ENCODE assay signal across 10 cellular contexts in the genomic region with DNA sequence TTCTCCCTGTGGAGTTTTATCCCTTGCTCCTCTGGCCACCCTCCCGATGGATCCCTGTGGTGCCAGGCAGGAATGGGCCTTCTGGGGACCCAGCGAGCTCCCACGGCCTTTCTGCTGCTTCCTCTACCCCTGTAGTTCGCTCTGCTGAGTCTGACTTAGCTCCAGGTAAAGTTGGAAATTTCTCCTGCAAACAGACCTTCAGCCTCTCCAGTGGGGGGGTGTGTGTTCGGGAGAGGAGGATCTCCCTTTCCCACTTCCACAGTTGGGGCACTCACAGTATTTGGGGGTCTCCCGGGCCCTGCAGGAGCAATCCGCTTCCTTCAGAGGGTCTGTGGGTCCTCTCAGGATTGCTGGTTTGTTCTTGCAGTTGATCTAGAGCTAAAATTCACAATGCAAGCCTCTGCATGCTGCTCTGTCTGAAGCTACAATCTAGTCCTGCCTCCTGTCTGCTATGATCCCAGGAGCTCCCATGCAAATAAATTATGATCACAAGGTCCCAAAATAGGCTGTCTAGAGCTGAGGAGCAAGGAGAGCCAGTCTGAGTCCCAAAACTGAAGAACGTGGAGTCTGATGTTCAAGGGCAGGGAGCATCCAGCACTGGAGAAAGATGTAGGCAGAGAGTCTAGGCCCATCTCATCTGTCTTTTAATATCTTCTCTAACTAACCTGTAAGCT. TPM values are rescaled to one million over a fixed set of nuclear protein-coding genes. Genes with fewer than 3 reads are reported as not detected.
DNase-seq lines count a peak whose midpoint lies in the region; ATAC-seq and TF ChIP-seq lines count a peak whose summit lies in the region.
"Had no signal": no experiment of that assay in that cellular context is flagged by ENCODE, and none has a peak within 500 bp of the region (broad histone marks: within the 10 kb centered on the region; RNA-seq: fewer than 3 reads in every experiment).

No MANE protein-coding gene starts in this region.

- peaks cover 1% of the 10 kb centered on the region for H3K36me3 ChIP-seq in colonic mucosa

- H3K4me1 Mint-ChIP-seq in CD14-positive monocyte (peaks cover 16% of the 10 kb centered on the region), nephron progenitor cell (peaks cover 20% of the 10 kb centered on the region)

- peak overlapping the region; percentile 75 for H3K27ac ChIP-seq in colonic mucosa
- H3K27ac ChIP-seq: heart right ventricle, testis had no signal

- intact Hi-C loops in CD14-positive monocyte (cut with micrococcal nuclease) (no loop called here), colonic mucosa (cut with DNase I) (no loop called here)

- no peaks in the 10 kb centered on the region for H3K27me3 ChIP-seq in colonic mucosa
- H3K27me3 ChIP-seq: heart right ventricle, testis had no signal

- H3K4me3 Mint-ChIP-seq in CD14-positive monocyte (no peak overlapping the region), nephron progenitor cell (no peak overlapping the region)

- H3K27ac Mint-ChIP-seq in CD14-positive monocyte (peak overlapping the region in 4 of 7 donors; percentile 9 to 78 (median 52)), nephron progenitor cell (peak overlapping the region; percentile 93)

- no peak for TF ChIP-seq CTCF in CD14-positive monocyte (IDR thresholded peaks at IDR 0.05)
- TF ChIP-seq CTCF in colonic mucosa (IDR thresholded peaks at IDR 0.05), result no peak
- no peak for TF ChIP-seq CTCF in nephron progenitor cell (IDR thresholded peaks at IDR 0.05)

- H3K27me3 Mint-ChIP-seq in CD14-positive monocyte (ENCODE audit: low read depth in 3 of 3), result no peaks in the 10 kb centered on the region
- H3K27me3 Mint-ChIP-seq in nephron progenitor cell (ENCODE audit: low read depth, poor library complexity), result peaks cover 3% of the 10 kb centered on the region

- no peak for DNase-seq in CD14-positive monocyte (ENCODE audit: low spot score)
- DNase-seq in NCI-H69 (lab: John Stamatoyannopoulos, UW), result peak; percentile 49
- no peak for DNase-seq in colonic mucosa
- DNase-seq in nephron progenitor cell, result no peak
- no peak for DNase-seq in NCI-H1436 (lab: John Stamatoyannopoulos, UW)
- DNase-seq in SHP77 (lab: John Stamatoyannopoulos, UW), result no peak
- DNase-seq: heart right ventricle, testis had no signal

- H3K9ac ChIP-seq in colonic mucosa (ENCODE audit: low read depth in 2 of 2, low read length in 2 of 2), result peak overlapping the region in 1 of 2 donors; percentile 63

- H3K36me3 Mint-ChIP-seq in CD14-positive monocyte (peaks cover 42 to 54% of the 10 kb centered on the region in 2 donors), nephron progenitor cell (ENCODE audit: low read depth) (peaks cover 82% of the 10 kb centered on the region)

- ATAC-seq in activated CD4-positive, CD25-positive, alpha-beta regulatory T cell treated with anti-CD3 and anti-CD28 coated beads, Interleukin-2, amount 50 U/mL, for 24 hours, result no peak
- no peak for ATAC-seq in HG03457 (IDR thresholded peaks at IDR 0.05; ENCODE audit: unreplicated experiment)
- ATAC-seq: heart right ventricle had no signal

- H3K4me3 ChIP-seq in colonic mucosa, result no peak overlapping the region
- H3K4me3 ChIP-seq: heart right ventricle, testis had no signal

- no peaks in the 10 kb centered on the region for H3K9me3 ChIP-seq in colonic mucosa
- H3K9me3 ChIP-seq: testis had no signal

- no peaks in the 10 kb centered on the region for H3K4me1 ChIP-seq in colonic mucosa

- H3K9me3 Mint-ChIP-seq in CD14-positive monocyte (peaks cover 0 to 11% (median 6%) of the 10 kb centered on the region in 7 donors), nephron progenitor cell (peaks cover 36% of the 10 kb centered on the region)

RNA-seq across cellular contexts. Expression of a gene that starts 18.3 kb away (rescaled TPM):
- 1 to 10 TPM; 1.7 to 2.1 TPM for polyA plus RNA-seq in CD14-positive monocyte
- 10 to 100 TPM; 10.6 to 17.4 TPM for total RNA-seq in colonic mucosa

RNA-seq across cellular contexts. Expression of a gene that starts 18.6 kb away (rescaled TPM):
- 10 to 100 TPM in 1 of 2 donors, 1 to 10 TPM in 1; 6.3 to 14.1 TPM for polyA plus RNA-seq in CD14-positive monocyte
- 10 to 100 TPM; 15.5 to 35.7 TPM for total RNA-seq in colonic mucosa

RNA-seq across cellular contexts. Expression of a gene that starts 20.1 kb away (rescaled TPM):
- 10 to 100 TPM; 44.5 to 58.4 TPM for polyA plus RNA-seq in CD14-positive monocyte
- total RNA-seq in colonic mucosa, result 100 to 1,000 TPM in 1 of 2 donors, 10 to 100 TPM in 1; 65.6 to 101 TPM
